ENCODE assay signal across 11 cellular contexts in the genomic region with DNA sequence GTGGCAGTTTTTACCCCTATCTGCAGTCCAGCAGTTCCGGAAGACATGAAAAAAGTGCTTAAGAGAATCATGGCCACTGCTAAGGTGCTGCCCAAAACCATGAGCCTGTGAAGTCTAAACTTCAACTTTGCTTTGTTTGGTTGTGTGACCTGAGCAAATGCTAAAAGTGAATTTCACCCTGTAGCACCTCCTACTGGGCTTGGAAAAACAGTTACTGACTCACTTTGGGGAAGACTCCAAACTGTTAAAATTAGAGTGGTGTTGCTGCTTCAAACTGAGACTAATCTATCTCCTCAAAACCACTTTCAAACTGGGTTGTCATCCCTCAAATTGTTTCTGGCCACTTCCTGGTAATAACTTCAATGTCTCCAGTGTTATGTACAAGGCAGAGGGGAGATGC. TPM values are rescaled to one million over a fixed set of nuclear protein-coding genes. Genes with fewer than 3 reads are reported as not detected.
DNase-seq lines count a peak whose midpoint lies in the region; ATAC-seq, FAIRE-seq and TF ChIP-seq lines count a peak whose summit lies in the region.
"Had no signal": no experiment of that assay in that cellular context is flagged by ENCODE, and none has a peak within 500 bp of the region (broad histone marks: within the 10 kb centered on the region; RNA-seq: fewer than 3 reads in every experiment).

No MANE protein-coding gene starts in this region.

- DNase-seq in AG08396 (ENCODE audit: low spot score) (peak; percentile 11), GM12891 (ENCODE audit: insufficient read length, low spot score) (no peak), SK-N-MC (ENCODE audit: low read depth, low spot score) (no peak), iPS-NIHi7 (ENCODE audit: extremely low spot score) (peak; percentile 56), activated gamma-delta T cell (lab: John Stamatoyannopoulos, UW) (no peak), ureter (ENCODE audit: low spot score) (no peak), NCI-H1417 (lab: John Stamatoyannopoulos, UW) (no peak)
- DNase-seq: NCI-H82, testis had no signal

- peak overlapping the region; percentile 82 for H3K27ac ChIP-seq in SK-N-MC
- H3K27ac ChIP-seq: testis had no signal

- TF ChIP-seq POLR2A in GM12891 (IDR thresholded peaks at IDR 0.05; ENCODE audit: low read depth, low read length): no peak

- FAIRE-seq in GM12891 (lab: Jason Lieb, UNC): peak; percentile 45

- H3K9me3 ChIP-seq in SK-N-MC (ENCODE audit: low read depth, low read length): no peaks in the 10 kb centered on the region
- H3K9me3 ChIP-seq: testis had no signal

- H3K4me3 ChIP-seq in SK-N-MC: no peak overlapping the region
- H3K4me3 ChIP-seq: testis had no signal

- H3K36me3 ChIP-seq in SK-N-MC (ENCODE audit: insufficient read depth, low read length): no peaks in the 10 kb centered on the region

- ATAC-seq in HG02938 (IDR thresholded peaks at IDR 0.05; ENCODE audit: unreplicated experiment): no peak

- no peak overlapping the region for H3K9ac ChIP-seq in SK-N-MC (ENCODE audit: insufficient read length)

TF ChIP-seq in GM12891, 5 proteins besides CTCF, POLR2A, EP300 and RAD21:
- TF ChIP-seq SPI1 (IDR thresholded peaks at IDR 0.05; ENCODE audit: low read depth, low read length) (no peak), POLR2AphosphoS5 (IDR thresholded peaks at IDR 0.05; ENCODE audit: low read depth, low read length) (no peak), PAX5 (IDR thresholded peaks at IDR 0.05; ENCODE audit: insufficient read depth, low read length, severe bottlenecking) (no peak), POU2F2 (IDR thresholded peaks at IDR 0.05; ENCODE audit: low read depth, low read length) (no peak)

RNA-seq across cellular contexts. Expression of a gene that starts 21.3 kb away (rescaled TPM):
- polyA plus RNA-seq in GM12891 (2012; ENCODE audit: low read depth, missing spikeins): not detected
- total RNA-seq in ureter: 0.94 TPM
- total RNA-seq: T-helper 1 cell treated with Interleukin-12 subunit alpha and Interleukin-12 subunit beta and Interleukin-4 antibody, amounts not matched to agents 30 ng/mL and 1 ng/mL, for 36 hours had no signal

Comparison
In these comparisons a context has a peak if more than half of its experiments do, and no peak if none do; other contexts are left out.
1. DNase-seq: peak in AG08396 (single experiment) and iPS-NIHi7 (single experiment); none in GM12891 (single experiment), SK-N-MC (single experiment), activated gamma-delta T cell (single experiment), ureter (single experiment) and NCI-H1417 (0 of 3).